Comparison of ENCODE assay signal across 23 cellular contexts in the genomic region with DNA sequence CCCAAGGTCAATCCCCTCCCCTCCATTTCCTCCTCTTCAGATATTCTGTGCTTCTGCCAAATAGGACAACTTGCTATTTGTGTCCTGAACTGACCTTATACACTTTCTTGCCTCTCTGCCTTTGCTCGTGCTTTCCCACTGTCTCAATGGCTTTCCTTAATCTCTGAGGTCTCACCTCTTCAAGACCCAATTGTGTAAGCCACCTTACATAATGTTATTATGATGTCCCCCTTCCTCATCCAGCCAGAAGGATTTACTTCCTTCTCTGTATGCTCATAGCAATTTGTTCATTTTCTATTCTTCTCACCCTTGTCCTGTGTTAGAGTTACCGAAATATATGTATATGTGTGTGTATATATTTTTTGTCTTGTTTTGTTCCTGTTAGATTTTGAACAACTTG.
"Had no signal": no experiment of that assay in that cellular context is flagged by ENCODE, and none has a peak within 500 bp of the region (broad histone marks: within the 10 kb centered on the region; RNA-seq: fewer than 3 reads in every experiment).

No MANE protein-coding gene starts in this region.

- H3K9me3 ChIP-seq: breast epithelium, esophagus squamous epithelium, gastrocnemius medialis, ovary, prostate gland, upper lobe of left lung had no signal

- H3K27ac ChIP-seq: breast epithelium, dorsolateral prefrontal cortex, esophagus squamous epithelium, gastrocnemius medialis, ovary, prostate gland had no signal

- H3K4me3 ChIP-seq: breast epithelium, dorsolateral prefrontal cortex, esophagus squamous epithelium, gastrocnemius medialis, ovary, prostate gland, upper lobe of left lung had no signal

- H3K36me3 ChIP-seq: breast epithelium, esophagus squamous epithelium, gastrocnemius medialis, ovary, prostate gland, upper lobe of left lung had no signal

- ATAC-seq: activated CD4-positive, alpha-beta T cell treated with anti-CD3 and anti-CD28 coated beads for 36 hours; activated T-cell treated with anti-CD3 and anti-CD28 coated beads, Interleukin-2, amount 50 U/mL, for 4 hours; gastrocnemius medialis; left ventricle myocardium superior; natural killer cell had no signal

- H3K4me1 ChIP-seq: breast epithelium, prostate gland had no signal

- H3K27me3 ChIP-seq: breast epithelium, dorsolateral prefrontal cortex, gastrocnemius medialis, ovary, upper lobe of left lung had no signal

- DNase-seq: activated B cell treated with CpG ODN at 0.5 μM for 24 hours; activated CD4-positive, alpha-beta T cell treated with anti-CD3 and anti-CD28 coated beads for 36 hours; activated CD4-positive, alpha-beta T cell treated with anti-CD3 and anti-CD28 coated beads, Interleukin-2, amount 50 U/mL, for 4 hours; activated CD8-positive, alpha-beta memory T cell treated with anti-CD3 and anti-CD28 coated beads for 24 hours; activated CD8-positive, alpha-beta memory T cell treated with anti-CD3 and anti-CD28 coated beads, Interleukin-2, amount 50 U/mL, for 4 hours; activated naive CD4-positive, alpha-beta T cell treated with Interleukin-2 at 50 U/mL for 16 hours; activated naive CD8-positive, alpha-beta T cell treated with anti-CD3 and anti-CD28 coated beads for 36 hours; activated T-cell treated with anti-CD3 and anti-CD28 coated beads, Interleukin-2, amount 50 U/mL, for 4 hours; dorsolateral prefrontal cortex; endodermal cell; esophagus squamous epithelium; gastrocnemius medialis; hippocampal formation; left ventricle myocardium superior; midbrain; natural killer cell; ovary; stimulated activated CD4-positive, alpha-beta T cell treated with anti-CD3 and anti-CD28 coated beads, Interleukin-4, amount 100 ng/mL, for 1 hour; stimulated activated naive CD4-positive, alpha-beta T cell treated with Interleukin-2 at 50 U/mL for 16 hours; T-helper 9 cell; upper lobe of left lung had no signal
